2 cellular contexts compared by ENCODE assay signal in genomic region chr1:23799570-23800395, GRCh38.
TF ChIP-seq lines count a peak whose summit lies in the region.

No MANE protein-coding gene starts in this region.

TF ChIP-seq in IMR-90, 13 proteins besides CTCF, POLR2A, EP300 and RAD21:
- TF ChIP-seq USF2 (IDR thresholded peaks at IDR 0.05; ENCODE audit: low read depth, low read length): peak; percentile 81
- TF ChIP-seq MAZ (IDR thresholded peaks at IDR 0.05; ENCODE audit: borderline replicate concordance, low read depth, low read length): peak; percentile 43; the same call in 1 of the 2 replicates
- TF ChIP-seq NFE2L2 (IDR thresholded peaks at IDR 0.05; ENCODE audit: low read depth, low read length): no peak
TF ChIP-seq in IMR-90: peak in this region for 2.

TF ChIP-seq in neural cell, 6 proteins besides CTCF, POLR2A, EP300 and RAD21:
- TF ChIP-seq, protein P1, sequence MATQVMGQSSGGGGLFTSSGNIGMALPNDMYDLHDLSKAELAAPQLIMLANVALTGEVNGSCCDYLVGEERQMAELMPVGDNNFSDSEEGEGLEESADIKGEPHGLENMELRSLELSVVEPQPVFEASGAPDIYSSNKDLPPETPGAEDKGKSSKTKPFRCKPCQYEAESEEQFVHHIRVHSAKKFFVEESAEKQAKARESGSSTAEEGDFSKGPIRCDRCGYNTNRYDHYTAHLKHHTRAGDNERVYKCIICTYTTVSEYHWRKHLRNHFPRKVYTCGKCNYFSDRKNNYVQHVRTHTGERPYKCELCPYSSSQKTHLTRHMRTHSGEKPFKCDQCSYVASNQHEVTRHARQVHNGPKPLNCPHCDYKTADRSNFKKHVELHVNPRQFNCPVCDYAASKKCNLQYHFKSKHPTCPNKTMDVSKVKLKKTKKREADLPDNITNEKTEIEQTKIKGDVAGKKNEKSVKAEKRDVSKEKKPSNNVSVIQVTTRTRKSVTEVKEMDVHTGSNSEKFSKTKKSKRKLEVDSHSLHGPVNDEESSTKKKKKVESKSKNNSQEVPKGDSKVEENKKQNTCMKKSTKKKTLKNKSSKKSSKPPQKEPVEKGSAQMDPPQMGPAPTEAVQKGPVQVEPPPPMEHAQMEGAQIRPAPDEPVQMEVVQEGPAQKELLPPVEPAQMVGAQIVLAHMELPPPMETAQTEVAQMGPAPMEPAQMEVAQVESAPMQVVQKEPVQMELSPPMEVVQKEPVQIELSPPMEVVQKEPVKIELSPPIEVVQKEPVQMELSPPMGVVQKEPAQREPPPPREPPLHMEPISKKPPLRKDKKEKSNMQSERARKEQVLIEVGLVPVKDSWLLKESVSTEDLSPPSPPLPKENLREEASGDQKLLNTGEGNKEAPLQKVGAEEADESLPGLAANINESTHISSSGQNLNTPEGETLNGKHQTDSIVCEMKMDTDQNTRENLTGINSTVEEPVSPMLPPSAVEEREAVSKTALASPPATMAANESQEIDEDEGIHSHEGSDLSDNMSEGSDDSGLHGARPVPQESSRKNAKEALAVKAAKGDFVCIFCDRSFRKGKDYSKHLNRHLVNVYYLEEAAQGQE (IDR thresholded peaks at IDR 0.05; ENCODE audit: borderline replicate concordance): no peak
- TF ChIP-seq TAF1 (IDR thresholded peaks at IDR 0.05; ENCODE audit: low read depth): no peak
- no peak for TF ChIP-seq POLR2AphosphoS5 (IDR thresholded peaks at IDR 0.05)
- no peak for TF ChIP-seq SMC3 (conservative IDR thresholded peaks at IDR 0.05; ENCODE audit: poor library complexity)
- TF ChIP-seq MXI1 (conservative IDR thresholded peaks at IDR 0.05; ENCODE audit: poor library complexity, severe bottlenecking): no peak
- TF ChIP-seq EZH2 (IDR thresholded peaks at IDR 0.05; ENCODE audit: borderline replicate concordance, insufficient read depth, low read length, poor library complexity, severe bottlenecking): no peak
